ENCODE assay signal across 11 cellular contexts in genomic region chr22:30298005-30298701, GRCh38. TPM values are rescaled to one million over a fixed set of nuclear protein-coding genes. Genes with fewer than 3 reads are reported as not detected.
DNase-seq lines count a peak whose midpoint lies in the region; ATAC-seq and TF ChIP-seq lines count a peak whose summit lies in the region.
"Had no signal": no experiment of that assay in that cellular context is flagged by ENCODE, and none has a peak within 500 bp of the region (broad histone marks: within the 10 kb centered on the region; RNA-seq: fewer than 3 reads in every experiment).

No MANE protein-coding gene starts in this region.

- peaks cover 83% of the 10 kb centered on the region for H3K36me3 Mint-ChIP-seq in activated T-cell treated with anti-CD3 and anti-CD28 coated beads, Interleukin-2, amount 50 U/mL, for 24 hours (ENCODE audit: low read depth)
- H3K36me3 Mint-ChIP-seq in T-cell = peaks cover 56% of the 10 kb centered on the region

- in situ Hi-C loops in transverse colon (cut with MboI; ENCODE audit: low pct_ligation_motif_present in 1 of 4, low pct_unique_long_range_greater_than_20kb in 1 of 4, low sequenced_read_pairs in 3 of 4) = loop anchor here in 1 of 4 donors (25.0 kb wide), 1 partner anchor 89 kb away; the partner anchor contains the start of genes RNF215 and SEC14L2

- H3K27me3 Mint-ChIP-seq in activated T-cell treated with anti-CD3 and anti-CD28 coated beads, Interleukin-2, amount 50 U/mL, for 24 hours = no peaks in the 10 kb centered on the region
- H3K27me3 Mint-ChIP-seq in T-cell = no peaks in the 10 kb centered on the region

- H3K9me3 Mint-ChIP-seq in activated T-cell treated with anti-CD3 and anti-CD28 coated beads, Interleukin-2, amount 50 U/mL, for 24 hours = no peaks in the 10 kb centered on the region
- H3K9me3 Mint-ChIP-seq in T-cell = no peaks in the 10 kb centered on the region

- peaks cover 72% of the 10 kb centered on the region for H3K4me1 Mint-ChIP-seq in activated T-cell treated with anti-CD3 and anti-CD28 coated beads, Interleukin-2, amount 50 U/mL, for 24 hours (ENCODE audit: low read depth)
- peaks cover 81 to 88% (median 86%) of the 10 kb centered on the region in 3 donors for H3K4me1 Mint-ChIP-seq in T-cell

- peak in 3 of 5 experiments; percentile 5 to 29 (median 22) for TF ChIP-seq CTCF in transverse colon (IDR thresholded peaks at IDR 0.05)

- no peak overlapping the region for H3K4me3 ChIP-seq in transverse colon

- H3K27ac ChIP-seq in transverse colon = peak overlapping the region; percentile 17 to 72 (median 32)

- CTCF ChIA-PET in T-cell (lab: Charles Lee) = interaction anchor here in 1 of 2 donors (0.6 kb wide), 1 partner anchor 910 kb away, joined by 6 read pairs; no protein-coding TSS in a partner anchor

- no peak for TF ChIP-seq POLR2A in transverse colon (IDR thresholded peaks at IDR 0.05)
- TF ChIP-seq POLR2A in GM18505 (IDR thresholded peaks at IDR 0.05; ENCODE audit: borderline replicate concordance, extremely low read depth, insufficient read depth, insufficient read length) = no peak

- peak overlapping the region; percentile 51 for H3K27ac Mint-ChIP-seq in activated T-cell treated with anti-CD3 and anti-CD28 coated beads, Interleukin-2, amount 50 U/mL, for 24 hours
- peak overlapping the region; percentile 94 to 99 for H3K27ac Mint-ChIP-seq in T-cell

- no peak for DNase-seq in activated T-cell treated with anti-CD3 and anti-CD28 coated beads, Interleukin-2, amount 50 U/mL, for 24 hours
- no peak for DNase-seq in activated T-cell treated with anti-CD3 and anti-CD28 coated beads for 4 hours
- no peak for DNase-seq in T-cell
- peak; percentile 91 for DNase-seq in islet precursor cell
- DNase-seq in transverse colon = peak; percentile 59
- DNase-seq in hypothalamus (lab: John Stamatoyannopoulos, UW) = no peak
- no peak for DNase-seq in globus pallidus (ENCODE audit: low spot score)
- DNase-seq: amygdala, kidney glomerular epithelial cell had no signal

- no peak overlapping the region for H3K4me3 Mint-ChIP-seq in activated T-cell treated with anti-CD3 and anti-CD28 coated beads, Interleukin-2, amount 50 U/mL, for 24 hours
- peak overlapping the region in 1 of 3 donors; percentile 70 for H3K4me3 Mint-ChIP-seq in T-cell

- ATAC-seq in T-cell (replicated peaks in 1 of 4) = no peak
- ATAC-seq in GM18505 (IDR thresholded peaks at IDR 0.05; ENCODE audit: unreplicated experiment) = no peak

- intact Hi-C loops in transverse colon (cut with DNase I; ENCODE audit: low total_unique reads) = no loop called here

- POLR2A ChIA-PET in T-cell (lab: Charles Lee) = no interaction called here

- peaks cover 16 to 38% (median 31%) of the 10 kb centered on the region in 4 donors for H3K4me1 ChIP-seq in transverse colon

- 66% methylated on average over 9 of the region's 9 CpGs; no CpG with 5 or more reads in 1 of the 2 donors for WGBS in transverse colon (ENCODE audit: low coverage in 1 of 2), 2 donors

- H3K9me3 ChIP-seq in transverse colon = no peaks in the 10 kb centered on the region

- no peak for TF ChIP-seq EP300 in transverse colon (IDR thresholded peaks at IDR 0.05; ENCODE audit: low read depth)

- H3K36me3 ChIP-seq in transverse colon = peaks cover 0 to 27% (median 17%) of the 10 kb centered on the region in 4 donors

- H3K27me3 ChIP-seq in transverse colon = no peaks in the 10 kb centered on the region

RNA-seq across cellular contexts. Expression of gene CASTOR1, which starts 8.8 kb away (rescaled TPM):
- total RNA-seq in T-cell (10 to 100 TPM; 12.8 to 21.9 (median 16.1) TPM), transverse colon (1 to 10 TPM in 2 of 4 donors, not detected in 2; 5.6 to 6.8 TPM)

RNA-seq across cellular contexts. Expression of gene TBC1D10A, which starts 28.6 kb away (rescaled TPM):
- total RNA-seq in T-cell = 10 to 100 TPM; 56.2 to 84.3 (median 82.3) TPM
- 10 to 100 TPM; 27.9 to 72.2 (median 45.7) TPM for total RNA-seq in transverse colon

RNA-seq across cellular contexts. Expression of gene OSM, which starts 31.5 kb away (rescaled TPM):
- total RNA-seq in T-cell = 10 to 100 TPM in 2 of 5 donors, 1 to 10 TPM in 3; 5.9 to 16.5 (median 7.4) TPM
- not detected for total RNA-seq in transverse colon
- total RNA-seq: epithelial cell of proximal tubule had no signal

RNA-seq across cellular contexts. Expression of gene LIF, which starts 51.6 kb away (rescaled TPM):
- total RNA-seq in T-cell (1 to 10 TPM in 3 of 5 donors, under 1 TPM in 2; 0.26 to 3.3 (median 1.4) TPM), transverse colon (1 to 10 TPM; 4.0 to 5.2 (median 4.4) TPM)

RNA-seq across cellular contexts. Expression of gene SF3A1, which starts 58.5 kb away (rescaled TPM):
- total RNA-seq in T-cell (100 to 1,000 TPM; 272 to 323 (median 292) TPM), transverse colon (100 to 1,000 TPM in 2 of 4 donors, 10 to 100 TPM in 2; 73.2 to 664 (median 99.3) TPM)

Comparison
In these comparisons a context has a peak if more than half of its experiments do, and no peak if none do; other contexts are left out.
1. DNase-seq: peak in islet precursor cell (single experiment) and transverse colon (single experiment); none in activated T-cell treated with anti-CD3 and anti-CD28 coated beads, Interleukin-2, amount 50 U/mL, for 24 hours (single experiment), activated T-cell treated with anti-CD3 and anti-CD28 coated beads for 4 hours (single experiment), T-cell (0 of 34), hypothalamus (0 of 51) and globus pallidus (single experiment).
2. RNA of gene OSM, which starts 31.5 kb away (total RNA-seq): 5.9 to 16.5 TPM in T-cell; not detected in transverse colon; every median in the first group is over 4 times any median in the second.